ENCODE assay signal across 8 cellular contexts in the genomic region with DNA sequence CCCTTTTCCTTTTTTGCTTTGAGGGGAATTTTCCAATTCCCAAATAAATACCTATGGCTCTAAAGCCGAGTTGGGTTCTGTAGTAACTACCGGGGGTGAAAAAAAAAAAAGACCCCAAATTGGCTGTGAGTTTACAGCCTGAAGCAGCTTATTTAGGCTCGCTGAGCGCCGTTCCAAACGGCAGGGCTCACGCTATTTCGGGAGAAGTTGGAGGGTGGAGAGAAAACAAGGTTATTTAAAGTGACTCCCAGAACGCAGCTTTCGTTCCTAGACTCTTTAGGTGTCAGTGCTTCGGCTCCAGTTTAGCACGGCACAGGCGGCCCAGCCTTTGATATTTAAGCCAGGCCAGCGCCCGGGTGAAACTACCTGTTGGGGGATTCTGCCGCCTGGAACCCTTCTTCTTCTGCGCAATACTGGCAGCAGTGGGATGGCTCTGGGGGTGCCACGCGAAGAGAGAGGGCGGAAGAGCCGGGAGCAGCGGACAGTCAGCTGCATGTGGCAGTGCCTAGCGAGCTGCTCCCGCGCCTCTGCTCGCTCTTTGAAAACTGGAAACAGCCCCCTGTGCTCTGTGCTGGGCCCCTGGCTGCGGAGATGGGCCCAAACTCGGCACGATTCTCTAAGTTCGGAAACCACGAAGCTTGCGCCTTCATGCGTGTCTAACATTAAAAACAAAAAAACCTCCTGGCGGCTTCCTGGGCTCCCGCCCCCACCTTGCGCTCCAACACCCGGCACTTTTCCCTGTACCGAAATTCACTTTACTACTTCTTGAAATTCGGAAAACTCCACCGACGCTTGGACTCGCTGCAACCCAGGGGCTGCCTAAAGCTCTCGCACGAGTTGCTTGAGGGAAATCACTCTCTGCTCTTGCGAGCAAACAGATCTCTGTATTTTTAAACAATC. TPM values are rescaled to one million over a fixed set of nuclear protein-coding genes. Genes with fewer than 3 reads are reported as not detected.
DNase-seq lines count a peak whose midpoint lies in the region; ATAC-seq and TF ChIP-seq lines count a peak whose summit lies in the region.

No MANE protein-coding gene starts in this region.

- H3K27ac ChIP-seq in adipose tissue (ENCODE audit: low read depth, low read length) (peak overlapping the region; percentile 23), trophoblast cell (ENCODE audit: low read depth, low read length) (no peak overlapping the region)

- H3K9me3 ChIP-seq in trophoblast cell (ENCODE audit: insufficient read depth, low read depth, low read length), result no peaks in the 10 kb centered on the region

- intact Hi-C loops in left cardiac atrium (cut with DNase I), result loop anchor here in 1 of 2 donors (5.0 kb wide), 1 partner anchor 36 kb away; a partner anchor contains a TSS
- intact Hi-C loops in natural killer cell (cut with micrococcal nuclease), result no loop called here

- H3K36me3 ChIP-seq in trophoblast cell (ENCODE audit: control insufficient read depth in 1 of 2, insufficient read depth in 2 of 2, low read length in 2 of 2), result no peaks in the 10 kb centered on the region

- CTCF ChIA-PET in WTC11 (lab: Charles Lee), result interaction anchor here (0.5 to 1.3 kb wide), 3 partner anchors 28 to 62 kb away, joined by 3 to 4 read pairs (median 3); no protein-coding TSS in a partner anchor

- H3K27ac Mint-ChIP-seq in natural killer cell (no peak overlapping the region), WTC11 (no peak overlapping the region)

- H3K4me3 ChIP-seq in trophoblast cell (ENCODE audit: low read depth, low read length), result no peak overlapping the region

- H4K8ac ChIP-seq in trophoblast cell (ENCODE audit: low read depth, low read length), result no peak overlapping the region

- no peak overlapping the region for H4K12ac ChIP-seq in trophoblast cell (ENCODE audit: low read depth, low read length)

- POLR2A ChIA-PET in WTC11 (lab: Charles Lee), result interaction anchor here (0.7 to 2.0 kb wide), 4 partner anchors 10 to 491 kb away, joined by 3 to 9 read pairs (median 4); no protein-coding TSS in a partner anchor

- no peaks in the 10 kb centered on the region for H3K79me2 ChIP-seq in trophoblast cell (ENCODE audit: control insufficient read depth, insufficient read depth, low read length, poor library complexity)

- no peaks in the 10 kb centered on the region for H3K36me3 Mint-ChIP-seq in natural killer cell
- H3K36me3 Mint-ChIP-seq in WTC11, result no peaks in the 10 kb centered on the region

- WGBS in adipose tissue, 3 donors, result 5 to 8% (median 6%) methylated on average over 43 to 45 of the region's 45 CpGs
- no CpG with 5 or more reads among the region's 45 CpGs for WGBS in trophoblast cell (ENCODE audit: extremely low coverage, insufficient coverage, insufficient read length)

- H3K4me3 Mint-ChIP-seq in natural killer cell (no peak overlapping the region), WTC11 (no peak overlapping the region)

- H3K27me3 ChIP-seq in trophoblast cell (ENCODE audit: insufficient read depth, low read length), result peaks cover 73% of the 10 kb centered on the region

- no peak overlapping the region for H2BK5ac ChIP-seq in trophoblast cell (ENCODE audit: low read depth, low read length, poor library complexity)

- H4K91ac ChIP-seq in trophoblast cell (ENCODE audit: low read depth, low read length), result no peak overlapping the region

- H2AK5ac ChIP-seq in trophoblast cell (ENCODE audit: low read length), result no peak overlapping the region

- H3K4me1 Mint-ChIP-seq in natural killer cell (peaks cover 0 to 17% of the 10 kb centered on the region in 2 donors), WTC11 (peaks cover 55% of the 10 kb centered on the region)

- ATAC-seq in left cardiac atrium (peak; percentile 19 to 20), natural killer cell (no peak), GM21528 (IDR thresholded peaks at IDR 0.05; ENCODE audit: low FRiP score, unreplicated experiment) (no peak), WTC11 (no peak; the same call in 1 of the 2 replicates), HG02870 (IDR thresholded peaks at IDR 0.05; ENCODE audit: unreplicated experiment) (no peak)

- H2BK120ac ChIP-seq in trophoblast cell (ENCODE audit: insufficient read depth, low read length, poor library complexity), result no peak overlapping the region

- H3K4me1 ChIP-seq in trophoblast cell (ENCODE audit: control insufficient read depth in 1 of 2, insufficient read depth in 2 of 2, low read length in 2 of 2), result peaks cover 16 to 32% of the 10 kb centered on the region in 2 experiments

- TF ChIP-seq CTCF in natural killer cell (IDR thresholded peaks at IDR 0.05) (no peak), WTC11 (IDR thresholded peaks at IDR 0.05) (no peak)

- no peak overlapping the region for H3K18ac ChIP-seq in trophoblast cell (ENCODE audit: low read length)

- H3K23ac ChIP-seq in trophoblast cell (ENCODE audit: low read length), result no peak overlapping the region

- H3K4me2 ChIP-seq in trophoblast cell (ENCODE audit: low read length), result peak overlapping the region; percentile 95

- DNase-seq in ELF-1 (ENCODE audit: low read depth, low spot score) (peak; percentile 70), left cardiac atrium (peak; percentile 35), trophoblast cell (peak in 1 of 2 donors; percentile 21), natural killer cell (no peak), WTC11 (ENCODE audit: low spot score) (no peak)

- no peak overlapping the region for H2BK12ac ChIP-seq in trophoblast cell (ENCODE audit: low read length)

- H3K79me1 ChIP-seq in trophoblast cell (ENCODE audit: low read length), result no peaks in the 10 kb centered on the region

- H3K14ac ChIP-seq in trophoblast cell (ENCODE audit: low read length), result no peak overlapping the region

- H3K9ac ChIP-seq in trophoblast cell (ENCODE audit: low read length), result no peak overlapping the region

- H3K27me3 Mint-ChIP-seq in natural killer cell (ENCODE audit: low read depth in 2 of 2) (peaks cover 47 to 48% of the 10 kb centered on the region in 2 donors), WTC11 (ENCODE audit: low read depth) (peaks cover 61% of the 10 kb centered on the region)

- H3K9me3 Mint-ChIP-seq in natural killer cell (no peaks in the 10 kb centered on the region), WTC11 (no peaks in the 10 kb centered on the region)

- no peak overlapping the region for H3K4ac ChIP-seq in trophoblast cell (ENCODE audit: low read depth, low read length)

- H2AFZ ChIP-seq in trophoblast cell (ENCODE audit: insufficient read depth, low read length, poor library complexity), result no peak overlapping the region

TF ChIP-seq in WTC11, 78 proteins besides CTCF, POLR2A, EP300 and RAD21:
- TF ChIP-seq, protein P1, sequence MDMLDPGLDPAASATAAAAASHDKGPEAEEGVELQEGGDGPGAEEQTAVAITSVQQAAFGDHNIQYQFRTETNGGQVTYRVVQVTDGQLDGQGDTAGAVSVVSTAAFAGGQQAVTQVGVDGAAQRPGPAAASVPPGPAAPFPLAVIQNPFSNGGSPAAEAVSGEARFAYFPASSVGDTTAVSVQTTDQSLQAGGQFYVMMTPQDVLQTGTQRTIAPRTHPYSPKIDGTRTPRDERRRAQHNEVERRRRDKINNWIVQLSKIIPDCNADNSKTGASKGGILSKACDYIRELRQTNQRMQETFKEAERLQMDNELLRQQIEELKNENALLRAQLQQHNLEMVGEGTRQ (CRISPR knock-in tag; IDR thresholded peaks at IDR 0.05), result no peak
- no peak for TF ChIP-seq MXD4 (CRISPR knock-in tag; IDR thresholded peaks at IDR 0.05; ENCODE audit: borderline replicate concordance)
- TF ChIP-seq SMAD4 (CRISPR knock-in tag; IDR thresholded peaks at IDR 0.05), result no peak
- TF ChIP-seq TCF7 (CRISPR knock-in tag; IDR thresholded peaks at IDR 0.05; ENCODE audit: low read depth), result no peak
- TF ChIP-seq, protein P2, sequence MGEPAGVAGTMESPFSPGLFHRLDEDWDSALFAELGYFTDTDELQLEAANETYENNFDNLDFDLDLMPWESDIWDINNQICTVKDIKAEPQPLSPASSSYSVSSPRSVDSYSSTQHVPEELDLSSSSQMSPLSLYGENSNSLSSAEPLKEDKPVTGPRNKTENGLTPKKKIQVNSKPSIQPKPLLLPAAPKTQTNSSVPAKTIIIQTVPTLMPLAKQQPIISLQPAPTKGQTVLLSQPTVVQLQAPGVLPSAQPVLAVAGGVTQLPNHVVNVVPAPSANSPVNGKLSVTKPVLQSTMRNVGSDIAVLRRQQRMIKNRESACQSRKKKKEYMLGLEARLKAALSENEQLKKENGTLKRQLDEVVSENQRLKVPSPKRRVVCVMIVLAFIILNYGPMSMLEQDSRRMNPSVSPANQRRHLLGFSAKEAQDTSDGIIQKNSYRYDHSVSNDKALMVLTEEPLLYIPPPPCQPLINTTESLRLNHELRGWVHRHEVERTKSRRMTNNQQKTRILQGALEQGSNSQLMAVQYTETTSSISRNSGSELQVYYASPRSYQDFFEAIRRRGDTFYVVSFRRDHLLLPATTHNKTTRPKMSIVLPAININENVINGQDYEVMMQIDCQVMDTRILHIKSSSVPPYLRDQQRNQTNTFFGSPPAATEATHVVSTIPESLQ (CRISPR knock-in tag; IDR thresholded peaks at IDR 0.05), result no peak
TF ChIP-seq in WTC11: peak in this region for 0.

RNA-seq across cellular contexts. Expression of a gene that starts 34.5 kb away (rescaled TPM):
- polyA plus RNA-seq in adipose tissue, result 10 to 100 TPM in 2 of 3 donors, 1 to 10 TPM in 1; 6.1 to 32.3 (median 16.8) TPM
- total RNA-seq in left cardiac atrium (100 to 1,000 TPM; 110 to 118 TPM), natural killer cell (under 1 TPM in 2 of 3 donors, not detected in 1; 0.20 to 0.21 TPM), WTC11 (2021) (7.1 to 12.5 TPM (median 7.4 TPM) in 3 replicates)
- polyA plus RNA-seq in trophoblast cell (2013), result 0.96 and 1.2 TPM in 2 replicates

Comparison
In these comparisons a context has a peak if more than half of its experiments do, and no peak if none do; other contexts are left out.
1. DNase-seq: peak in ELF-1 (single experiment) and left cardiac atrium (single experiment); none in natural killer cell (single experiment) and WTC11 (single experiment).
2. ATAC-seq: peak in left cardiac atrium (2 of 2); none in natural killer cell (0 of 3), GM21528 (single experiment), WTC11 (single experiment) and HG02870 (single experiment).